Comparison of ENCODE assay signal across 14 cellular contexts in genomic region chr2:3343012-3343411, GRCh38. TPM values are rescaled to one million over a fixed set of nuclear protein-coding genes. Genes with fewer than 3 reads are reported as not detected.
DNase-seq lines count a peak whose midpoint lies in the region; ATAC-seq and TF ChIP-seq lines count a peak whose summit lies in the region.
"Had no signal": no experiment of that assay in that cellular context is flagged by ENCODE, and none has a peak within 500 bp of the region (broad histone marks: within the 10 kb centered on the region; RNA-seq: fewer than 3 reads in every experiment).

No MANE protein-coding gene starts in this region.

- no peak overlapping the region for H3K23ac ChIP-seq in H9 (ENCODE audit: insufficient read length, low read depth, low read length)

- POLR2A ChIA-PET in WTC11 (lab: Charles Lee): no interaction called here
- POLR2A ChIA-PET in activated CD4-positive, alpha-beta memory T cell treated with anti-CD3 and anti-CD28 coated beads for 36 hours (lab: Charles Lee): no interaction called here

- H3K14ac ChIP-seq in H9 (ENCODE audit: insufficient read depth, low read length): no peak overlapping the region

- no peak overlapping the region for H2BK15ac ChIP-seq in H9 (ENCODE audit: low read depth, low read length)

- no peak for DNase-seq in H9
- no peak for DNase-seq in WTC11 (ENCODE audit: low spot score)
- no peak for DNase-seq in progenitor cell of endocrine pancreas (ENCODE audit: low spot score, unreplicated experiment)
- no peak for DNase-seq in activated naive CD4-positive, alpha-beta T cell treated with anti-CD3 and anti-CD28 coated beads, Interleukin-2, amount 10 ng/mL, durations not matched to agents 7 days and 5 days
- no peak for DNase-seq in activated CD4-positive, alpha-beta memory T cell treated with anti-CD3 and anti-CD28 coated beads for 36 hours
- DNase-seq: BE2C; CD4-positive, alpha-beta memory T cell; DND-41; GOT3 had no signal

- H3K4me2 ChIP-seq in H9 (ENCODE audit: insufficient read depth, insufficient read length, low read length): no peak overlapping the region
- H3K4me2 ChIP-seq: A549 had no signal

- H3K4me1 ChIP-seq in H9 (ENCODE audit: insufficient read depth, low read length): no peaks in the 10 kb centered on the region; the same call in 1 of the 2 replicates
- H3K4me1 ChIP-seq: A549, BE2C, HAP-1 had no signal

- no peak overlapping the region for H3K27ac ChIP-seq in H9 (ENCODE audit: insufficient read length, low read depth, low read length)
- H3K27ac ChIP-seq: A549 had no signal

- H3K23me2 ChIP-seq in H9 (ENCODE audit: insufficient read length, low read depth, low read length, poor library complexity, severe bottlenecking): no peaks in the 10 kb centered on the region

- H3T11ph ChIP-seq in H9 (ENCODE audit: low read length): no peak overlapping the region

- H3K4me3 Mint-ChIP-seq in H9 (no peak overlapping the region), WTC11 (no peak overlapping the region), progenitor cell of endocrine pancreas (ENCODE audit: low read depth) (no peak overlapping the region)
- H3K4me3 Mint-ChIP-seq in activated naive CD4-positive, alpha-beta T cell treated with anti-CD3 and anti-CD28 coated beads, Interleukin-2, amount 10 ng/mL, durations not matched to agents 7 days and 5 days: no peak overlapping the region
- H3K4me3 Mint-ChIP-seq in activated CD4-positive, alpha-beta memory T cell treated with anti-CD3 and anti-CD28 coated beads for 36 hours: no peak overlapping the region
- H3K4me3 Mint-ChIP-seq: CD4-positive, alpha-beta memory T cell; IgD-negative memory B cell had no signal

- H4K8ac ChIP-seq in H9 (replicated peaks; ENCODE audit: insufficient read length, low read depth, low read length): no peak overlapping the region

- no peaks in the 10 kb centered on the region for H3K9me3 ChIP-seq in H9 (ENCODE audit: control insufficient read depth, low read depth, low read length)
- H3K9me3 ChIP-seq: A549, BE2C, HAP-1 had no signal

- no peak overlapping the region for H3K4ac ChIP-seq in H9 (ENCODE audit: low read depth, low read length)

- H4K5ac ChIP-seq in H9 (ENCODE audit: insufficient read length, low read depth, low read length): no peak overlapping the region

- H3K27me3 Mint-ChIP-seq in H9 (ENCODE audit: low read depth) (no peaks in the 10 kb centered on the region), WTC11 (ENCODE audit: low read depth) (no peaks in the 10 kb centered on the region), progenitor cell of endocrine pancreas (no peaks in the 10 kb centered on the region)
- no peaks in the 10 kb centered on the region for H3K27me3 Mint-ChIP-seq in activated naive CD4-positive, alpha-beta T cell treated with anti-CD3 and anti-CD28 coated beads, Interleukin-2, amount 10 ng/mL, durations not matched to agents 7 days and 5 days
- H3K27me3 Mint-ChIP-seq in activated CD4-positive, alpha-beta memory T cell treated with anti-CD3 and anti-CD28 coated beads for 36 hours: no peaks in the 10 kb centered on the region
- H3K27me3 Mint-ChIP-seq: CD4-positive, alpha-beta memory T cell; IgD-negative memory B cell had no signal

- intact Hi-C loops in activated CD4-positive, alpha-beta memory T cell treated with anti-CD3 and anti-CD28 coated beads for 36 hours (cut with micrococcal nuclease): no loop called here

- H3K79me2 ChIP-seq in H9 (ENCODE audit: insufficient read depth, low read length): no peaks in the 10 kb centered on the region

- H3K27ac Mint-ChIP-seq in H9 (peak overlapping the region in 2 of 3 experiments; percentile 37 to 40; a peak in 1 of 7 replicates), WTC11 (no peak overlapping the region), progenitor cell of endocrine pancreas (peak overlapping the region; percentile 28)
- no peak overlapping the region for H3K27ac Mint-ChIP-seq in activated naive CD4-positive, alpha-beta T cell treated with anti-CD3 and anti-CD28 coated beads, Interleukin-2, amount 10 ng/mL, durations not matched to agents 7 days and 5 days
- no peak overlapping the region for H3K27ac Mint-ChIP-seq in activated CD4-positive, alpha-beta memory T cell treated with anti-CD3 and anti-CD28 coated beads for 36 hours
- H3K27ac Mint-ChIP-seq: IgD-negative memory B cell had no signal

- peaks cover 12 to 29% (median 17%) of the 10 kb centered on the region in 3 experiments for H3K36me3 Mint-ChIP-seq in H9 (ENCODE audit: insufficient read depth in 1 of 3, low read depth in 3 of 3)
- H3K36me3 Mint-ChIP-seq in WTC11: peaks cover 21% of the 10 kb centered on the region
- peaks cover 8% of the 10 kb centered on the region for H3K36me3 Mint-ChIP-seq in progenitor cell of endocrine pancreas (ENCODE audit: insufficient read depth)
- H3K36me3 Mint-ChIP-seq in activated naive CD4-positive, alpha-beta T cell treated with anti-CD3 and anti-CD28 coated beads, Interleukin-2, amount 10 ng/mL, durations not matched to agents 7 days and 5 days: peaks cover 15% of the 10 kb centered on the region
- H3K36me3 Mint-ChIP-seq in activated CD4-positive, alpha-beta memory T cell treated with anti-CD3 and anti-CD28 coated beads for 36 hours: peaks cover 20% of the 10 kb centered on the region

- H2AFZ ChIP-seq in H9 (ENCODE audit: low read length): no peak overlapping the region

- no peak overlapping the region for H2AK5ac ChIP-seq in H9 (ENCODE audit: insufficient read length, low read length)

- H2BK120ac ChIP-seq in H9 (ENCODE audit: low read depth, low read length, poor library complexity, severe bottlenecking): no peak overlapping the region

- no peaks in the 10 kb centered on the region for H3K79me1 ChIP-seq in H9 (ENCODE audit: insufficient read depth, low read depth, low read length, poor library complexity, severe bottlenecking)

- no peaks in the 10 kb centered on the region for H3K27me3 ChIP-seq in H9 (ENCODE audit: insufficient read depth, low read length)
- H3K27me3 ChIP-seq: BE2C had no signal

- H2BK5ac ChIP-seq in H9 (ENCODE audit: insufficient read length, low read length): no peak overlapping the region

- no peak overlapping the region for H2BK12ac ChIP-seq in H9 (ENCODE audit: insufficient read length, low read depth, low read length)

- H3K18ac ChIP-seq in H9 (ENCODE audit: insufficient read length, low read depth, low read length): no peak overlapping the region

- H3K56ac ChIP-seq in H9 (ENCODE audit: insufficient read length, low read depth, low read length): no peak overlapping the region

- H3K4me1 Mint-ChIP-seq in H9 (peaks cover 4% of the 10 kb centered on the region in 2 experiments), WTC11 (peaks cover 4% of the 10 kb centered on the region; the same call in 1 of the 2 replicates), progenitor cell of endocrine pancreas (ENCODE audit: low read depth) (no peaks in the 10 kb centered on the region)
- no peaks in the 10 kb centered on the region for H3K4me1 Mint-ChIP-seq in activated naive CD4-positive, alpha-beta T cell treated with anti-CD3 and anti-CD28 coated beads, Interleukin-2, amount 10 ng/mL, durations not matched to agents 7 days and 5 days
- H3K4me1 Mint-ChIP-seq in activated CD4-positive, alpha-beta memory T cell treated with anti-CD3 and anti-CD28 coated beads for 36 hours (ENCODE audit: low read depth): no peaks in the 10 kb centered on the region
- H3K4me1 Mint-ChIP-seq: IgD-negative memory B cell had no signal

- H3K9ac ChIP-seq in H9 (ENCODE audit: extremely low read depth, insufficient read length, low read length): no peak overlapping the region

- no peaks in the 10 kb centered on the region for H4K20me1 ChIP-seq in H9 (ENCODE audit: control insufficient read depth, insufficient read depth, insufficient read length)

- no peak for TF ChIP-seq CTCF in H9 (conservative IDR thresholded peaks at IDR 0.05)
- TF ChIP-seq CTCF in WTC11 (IDR thresholded peaks at IDR 0.05): no peak
- no peak for TF ChIP-seq CTCF in progenitor cell of endocrine pancreas (IDR thresholded peaks at IDR 0.05; ENCODE audit: unreplicated experiment)

- H3K9me3 Mint-ChIP-seq in H9 (no peaks in the 10 kb centered on the region), WTC11 (peaks cover 3% of the 10 kb centered on the region; the same call in 1 of the 2 replicates), progenitor cell of endocrine pancreas (ENCODE audit: low read depth) (no peaks in the 10 kb centered on the region)
- H3K9me3 Mint-ChIP-seq in activated naive CD4-positive, alpha-beta T cell treated with anti-CD3 and anti-CD28 coated beads, Interleukin-2, amount 10 ng/mL, durations not matched to agents 7 days and 5 days: no peaks in the 10 kb centered on the region
- peaks cover 4% of the 10 kb centered on the region for H3K9me3 Mint-ChIP-seq in activated CD4-positive, alpha-beta memory T cell treated with anti-CD3 and anti-CD28 coated beads for 36 hours
- H3K9me3 Mint-ChIP-seq: CD4-positive, alpha-beta memory T cell had no signal

- H4K91ac ChIP-seq in H9 (ENCODE audit: insufficient read length, low read depth, low read length): no peak overlapping the region

- CTCF ChIA-PET in WTC11 (lab: Charles Lee): no interaction called here
- CTCF ChIA-PET in activated naive CD4-positive, alpha-beta T cell treated with anti-CD3 and anti-CD28 coated beads, Interleukin-2, amount 10 ng/mL, durations not matched to agents 7 days and 5 days (lab: Charles Lee): no interaction called here
- CTCF ChIA-PET in activated CD4-positive, alpha-beta memory T cell treated with anti-CD3 and anti-CD28 coated beads for 36 hours (lab: Charles Lee): no interaction called here

- H2BK20ac ChIP-seq in H9 (ENCODE audit: low read depth, low read length, poor library complexity, severe bottlenecking): no peak overlapping the region

- ATAC-seq in WTC11 (peak; percentile 30; the same call in 1 of the 2 replicates), HG02938 (IDR thresholded peaks at IDR 0.05; ENCODE audit: unreplicated experiment) (no peak), GM18519 (IDR thresholded peaks at IDR 0.05; ENCODE audit: low FRiP score, unreplicated experiment) (no peak)
- ATAC-seq: A549 had no signal

- no CpG with 5 or more reads among the region's 11 CpGs for WGBS in H9 (ENCODE audit: extremely low coverage, insufficient read length, low lambda C conversion rate)

RNA-seq across cellular contexts. Expression of gene EIPR1, which starts 34.6 kb away (rescaled TPM):
- total RNA-seq in H9 (2021) (27.6 and 27.8 TPM in 2 replicates), WTC11 (2021) (22.8 to 25.0 TPM (median 23.0 TPM) in 3 replicates), progenitor cell of endocrine pancreas (32.0 and 36.2 TPM in 2 replicates)
- total RNA-seq in activated CD4-positive, alpha-beta memory T cell treated with anti-CD3 and anti-CD28 coated beads for 36 hours: 10 to 100 TPM; 38.2 to 40.5 TPM

RNA-seq across cellular contexts. Expression of gene TRAPPC12, which starts 36.5 kb away (rescaled TPM):
- 79.3 and 86.0 TPM in 2 replicates for total RNA-seq in H9 (2021)
- total RNA-seq in WTC11 (2021): 72.3 to 74.5 TPM (median 72.8 TPM) in 3 replicates
- 112 and 121 TPM in 2 replicates for total RNA-seq in progenitor cell of endocrine pancreas
- 10 to 100 TPM; 61.4 to 64.3 TPM for total RNA-seq in activated CD4-positive, alpha-beta memory T cell treated with anti-CD3 and anti-CD28 coated beads for 36 hours

Comparison
In these comparisons a context has a peak if more than half of its experiments do, and no peak if none do; other contexts are left out.
1. H3K27ac Mint-ChIP-seq: peak in H9 (2 of 3) and progenitor cell of endocrine pancreas (single experiment); none in WTC11 (single experiment), activated naive CD4-positive, alpha-beta T cell treated with anti-CD3 and anti-CD28 coated beads, Interleukin-2, amount 10 ng/mL, durations not matched to agents 7 days and 5 days (single experiment) and activated CD4-positive, alpha-beta memory T cell treated with anti-CD3 and anti-CD28 coated beads for 36 hours (single experiment).